Comparison of ENCODE assay signal across 8 cellular contexts in the genomic region with DNA sequence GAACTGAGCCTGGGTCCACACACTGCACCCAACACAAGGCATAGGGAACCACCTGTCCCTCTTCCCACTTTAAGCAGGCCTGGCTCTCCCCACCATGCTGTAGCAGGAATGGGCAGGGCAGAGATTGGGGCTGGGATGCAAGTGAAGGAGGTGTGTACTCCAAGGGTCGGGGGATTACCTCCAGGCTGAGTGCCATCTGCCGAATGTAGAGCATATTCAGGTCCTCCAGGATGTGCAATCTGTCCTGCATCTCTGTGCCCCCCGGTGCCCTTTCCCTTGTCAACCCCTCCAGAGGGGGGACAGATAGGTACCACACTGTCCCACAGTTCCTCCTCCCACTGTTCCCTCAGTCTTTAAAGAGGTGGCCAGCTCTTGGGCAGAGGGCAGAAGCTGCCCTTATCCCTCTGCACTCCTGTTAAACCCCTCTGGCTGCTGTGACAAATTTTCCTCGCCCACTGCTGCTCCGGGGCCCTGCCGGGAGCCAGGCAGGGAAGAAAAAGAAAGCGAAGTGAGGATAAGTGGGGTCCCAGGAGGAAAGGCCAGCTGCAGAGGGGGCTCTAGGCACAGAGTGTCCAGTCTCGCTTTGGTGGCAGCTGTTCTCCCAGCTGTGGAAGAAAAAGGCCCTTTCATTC. TPM values are rescaled to one million over a fixed set of nuclear protein-coding genes. Genes with fewer than 3 reads are reported as not detected.
A peak's percentile ranks its signal among the peaks of the same experiment; 100 is the strongest.
DNase-seq lines count a peak whose midpoint lies in the region; ATAC-seq, FAIRE-seq and TF ChIP-seq lines count a peak whose summit lies in the region.

No MANE protein-coding gene starts in this region.

- no peak for TF ChIP-seq POLR2A in body of pancreas (IDR thresholded peaks at IDR 0.05)
- TF ChIP-seq POLR2A in HepG2 (IDR thresholded peaks at IDR 0.05; ENCODE audit: insufficient read depth in 1 of 2, low read depth in 2 of 2, low read length in 2 of 2) = peak in 1 of 2 experiments; percentile 32; a peak in 1 of 4 replicates

- H3K4me3 ChIP-seq in HUES6 (ENCODE audit: low read depth, low read length) (peak overlapping the region; percentile 77), body of pancreas (peak overlapping the region in 1 of 2 donors; percentile 45), HepG2 (replicated peaks in 1 of 3; ENCODE audit: insufficient read depth in 1 of 3, low read depth in 2 of 3, low read length in 3 of 3) (peak overlapping the region; percentile 76 to 94 (median 93)), subcutaneous abdominal adipose tissue (ENCODE audit: low read depth in 1 of 5, low read length in 5 of 5) (peak overlapping the region; percentile 70 to 84 (median 74))

- H3K4me2 ChIP-seq in HepG2 (ENCODE audit: low read depth, low read length) = peak overlapping the region; percentile 95

- H2AFZ ChIP-seq in HepG2 (ENCODE audit: low read length) = no peak overlapping the region

- no peak for TF ChIP-seq RAD21 in HepG2 (CRISPR knock-in tag; IDR thresholded peaks at IDR 0.05)

- H3K4me1 ChIP-seq in HUES6 (ENCODE audit: control insufficient read depth, insufficient read depth, low read length) (peaks cover 37% of the 10 kb centered on the region), body of pancreas (peaks cover 39% of the 10 kb centered on the region), HepG2 (ENCODE audit: insufficient read depth, low read length) (peaks cover 64% of the 10 kb centered on the region), subcutaneous abdominal adipose tissue (ENCODE audit: control insufficient read depth in 5 of 5, insufficient read depth in 5 of 5, low read length in 5 of 5) (peaks cover 3 to 46% (median 42%) of the 10 kb centered on the region in 5 donors)

- in situ Hi-C loops in HepG2 (cut with HindIII; ENCODE audit: extremely low pct_ligation_motif_present, low pct_unique_long_range_greater_than_20kb) (no loop called here), GM13977 (cut with MboI; ENCODE audit: low pct_unique_long_range_greater_than_20kb, low sequenced_read_pairs, unreplicated experiment) (no loop called here)

- H4K20me1 ChIP-seq in HepG2 (ENCODE audit: insufficient read depth, low read length) = peaks cover 50% of the 10 kb centered on the region

- H3K79me2 ChIP-seq in HepG2 (ENCODE audit: insufficient read depth, low read length) = peaks cover 74% of the 10 kb centered on the region

- no peaks in the 10 kb centered on the region for H3K9me3 ChIP-seq in HUES6 (ENCODE audit: control insufficient read depth, insufficient read depth, low read depth, low read length)
- H3K9me3 ChIP-seq in body of pancreas = no peaks in the 10 kb centered on the region
- no peaks in the 10 kb centered on the region for H3K9me3 ChIP-seq in HepG2 (ENCODE audit: low read length)
- H3K9me3 ChIP-seq in subcutaneous abdominal adipose tissue (ENCODE audit: control insufficient read depth in 5 of 5, low read length in 5 of 5) = no peaks in the 10 kb centered on the region

- intact Hi-C loops in body of pancreas (cut with DNase I) (no loop called here), HepG2 (cut with micrococcal nuclease; ENCODE audit: unreplicated experiment) (loop anchor here (1.0 to 2.0 kb wide), 5 partner anchors 9 to 61 kb away; a partner anchor contains a TSS)

- H3K9ac ChIP-seq in HUES6 (ENCODE audit: low read length) (peak overlapping the region; percentile 82), HepG2 (ENCODE audit: insufficient read depth, low read depth, low read length) (peak overlapping the region; percentile 91), subcutaneous abdominal adipose tissue (ENCODE audit: low read length in 5 of 5) (peak overlapping the region; percentile 5 to 78 (median 60))

- POLR2A ChIA-PET in HepG2 (lab: Yijun Ruan, JAX) = interaction anchor here (0.6 to 11.6 kb wide), 17 partner anchors 9 to 1404 kb away, joined by 3 to 342 read pairs (median 9); a partner anchor contains a TSS

- WGBS in body of pancreas, 2 donors = 8 to 25% methylated on average over 8 of the region's 8 CpGs
- 40% methylated on average over 8 of the region's 8 CpGs for WGBS in HepG2 (ENCODE audit: low lambda C conversion rate)

- no peak for ATAC-seq in body of pancreas
- ATAC-seq in HepG2 = no peak
- ATAC-seq in HG03108 (IDR thresholded peaks at IDR 0.05; ENCODE audit: unreplicated experiment) = no peak
- no peak for ATAC-seq in HG03439 (IDR thresholded peaks at IDR 0.05; ENCODE audit: unreplicated experiment)

- H3K36me3 ChIP-seq in HUES6 (ENCODE audit: control insufficient read depth, insufficient read depth, low read length) = peaks cover 14% of the 10 kb centered on the region; the same call in 1 of the 2 replicates
- no peaks in the 10 kb centered on the region for H3K36me3 ChIP-seq in body of pancreas (replicated peaks in 1 of 2; ENCODE audit: insufficient read depth in 1 of 2, low read depth in 2 of 2)
- peaks cover 25 to 49% of the 10 kb centered on the region in 2 experiments for H3K36me3 ChIP-seq in HepG2 (replicated peaks in 1 of 2; ENCODE audit: control insufficient read depth in 1 of 2, insufficient read depth in 2 of 2, low read length in 2 of 2)
- H3K36me3 ChIP-seq in subcutaneous abdominal adipose tissue (ENCODE audit: control insufficient read depth in 5 of 5, insufficient read depth in 5 of 5, low read length in 5 of 5) = no peaks in the 10 kb centered on the region

- DNase-seq in body of pancreas (no peak), HepG2 (ENCODE audit: low spot score) (no peak), GM13977 (ENCODE audit: low spot score) (no peak)
- DNase-seq in stimulated activated CD4-positive, alpha-beta T cell treated with anti-CD3 and anti-CD28 coated beads, Interleukin-4, amount 100 ng/mL, for 24 hours = no peak

- BruUV-seq in HepG2 (replicated peaks; lab: Mats Ljungman, UMichigan) = no TSS peak

- TF ChIP-seq EP300 in HepG2 (IDR thresholded peaks at IDR 0.05; ENCODE audit: low read depth in 2 of 2, low read length in 2 of 2) = no peak
- no peak for TF ChIP-seq EP300 in HepG2 (CRISPR knock-in tag; IDR thresholded peaks at IDR 0.05; ENCODE audit: borderline replicate concordance)

- H3K27me3 ChIP-seq in HUES6 (ENCODE audit: control insufficient read depth, insufficient read depth, low read length) (0 out of 2 replicates have a peak, but pooled peaks cover 1% of the 10 kb centered on the region), body of pancreas (no peaks in the 10 kb centered on the region), HepG2 (ENCODE audit: control insufficient read depth in 1 of 2, insufficient read depth in 2 of 2, low read length in 2 of 2) (no peaks in the 10 kb centered on the region; a peak in 1 of 5 replicates), subcutaneous abdominal adipose tissue (ENCODE audit: control insufficient read depth in 5 of 5, insufficient read depth in 4 of 5, low read length in 5 of 5) (peaks cover 0 to 5% (median 0%) of the 10 kb centered on the region in 5 donors)

- CTCF ChIA-PET in HepG2 (lab: Yijun Ruan, JAX; ENCODE audit: low intra/inter-chr PET ratio, low total read pairs) = no interaction called here

- FAIRE-seq in HepG2 (lab: Jason Lieb, UNC) = no peak

- H3K27ac ChIP-seq in HUES6 (ENCODE audit: low read depth, low read length) (peak overlapping the region; percentile 81; the same call in 1 of the 2 replicates), body of pancreas (peak overlapping the region; percentile 95 to 98 (median 96)), HepG2 (ENCODE audit: extremely low read length, insufficient read depth, low read length) (peak overlapping the region; percentile 91), subcutaneous abdominal adipose tissue (ENCODE audit: low read depth, low read length) (peak overlapping the region; percentile 41)

- TF ChIP-seq CTCF in body of pancreas (IDR thresholded peaks at IDR 0.05) = no peak
- TF ChIP-seq CTCF in HepG2 (CRISPR knock-in tag; IDR thresholded peaks at IDR 0.05) = no peak
- TF ChIP-seq CTCF in GM13977 (IDR thresholded peaks at IDR 0.05; ENCODE audit: extremely low read depth, insufficient read depth, missing control alignments) = no peak

RNA-seq across cellular contexts. Expression of a gene that starts 2.2 kb away (rescaled TPM):
- 10 to 100 TPM; 36.1 to 80.8 TPM for total RNA-seq in body of pancreas
- total RNA-seq in HepG2 (2016; rRNA removed; fragmentation: Illumina TruSeq; extraction: Trizol) = 107 and 159 TPM in 2 replicates
- total RNA-seq in HepG2 (2016; cell fraction: cytosol; rRNA removed; fragmentation: Illumina TruSeq; extraction: Trizol; ENCODE audit: low read depth) = 32.3 and 32.8 TPM in 2 replicates
- total RNA-seq in HepG2 (2016; cell fraction: insoluble cytoplasmic fraction; rRNA removed; fragmentation: Illumina TruSeq; extraction: Trizol) = 92.8 and 167 TPM in 2 replicates
- 71.3 and 83.2 TPM in 2 replicates for total RNA-seq in HepG2 (2016; cell fraction: membrane; rRNA removed; fragmentation: Illumina TruSeq; extraction: Trizol)
- 134 and 147 TPM in 2 replicates for total RNA-seq in HepG2 (2016; cell fraction: nucleus; rRNA removed; fragmentation: Illumina TruSeq; extraction: Trizol)
- 166 and 187 TPM in 2 replicates for polyA plus RNA-seq in HepG2 (2011; rRNA removed)
- 105 and 146 TPM in 2 replicates for polyA plus RNA-seq in HepG2 (2011; cell fraction: cytosol; rRNA removed)
- 693 and 745 TPM in 2 replicates for polyA plus RNA-seq in HepG2 (2011; cell fraction: nucleus; rRNA removed)
- 111 and 123 TPM in 2 replicates for polyA plus RNA-seq in HepG2 (2012)
- polyA plus RNA-seq in HepG2 (2016; cell fraction: cytosol; fragmentation: Illumina TruSeq; extraction: Trizol; ENCODE audit: low read depth) = 19.8 and 20.3 TPM in 2 replicates
- polyA plus RNA-seq in HepG2 (2016; cell fraction: insoluble cytoplasmic fraction; fragmentation: Illumina TruSeq; extraction: Trizol; ENCODE audit: low read depth) = 106 and 117 TPM in 2 replicates
- polyA plus RNA-seq in HepG2 (2016; cell fraction: membrane; fragmentation: Illumina TruSeq; extraction: Trizol; ENCODE audit: low read depth) = 48.0 and 54.9 TPM in 2 replicates
- polyA plus RNA-seq in HepG2 (2016; cell fraction: nucleus; fragmentation: Illumina TruSeq; extraction: Trizol; ENCODE audit: insufficient read depth, low read depth) = 311 and 321 TPM in 2 replicates
- 14.0 and 202 TPM in 2 replicates for polyA minus RNA-seq in HepG2 (2011; rRNA and poly(A)+ RNA removed; ENCODE audit: low replicate concordance)
- 51.2 and 66.4 TPM in 2 replicates for polyA minus RNA-seq in HepG2 (2011; cell fraction: cytosol; rRNA and poly(A)+ RNA removed)
- polyA minus RNA-seq in HepG2 (2011; cell fraction: nucleus; rRNA and poly(A)+ RNA removed) = 211 and 223 TPM in 2 replicates

RNA-seq across cellular contexts. Expression of a gene that starts 15.4 kb away (rescaled TPM):
- total RNA-seq in body of pancreas (10 to 100 TPM in 1 of 2 donors, 1 to 10 TPM in 1; 6.3 to 32.4 TPM), HepG2 (2016; rRNA removed; fragmentation: Illumina TruSeq; extraction: Trizol) (10.0 and 14.5 TPM in 2 replicates)
- total RNA-seq in HepG2 (2016; cell fraction: cytosol; rRNA removed; fragmentation: Illumina TruSeq; extraction: Trizol; ENCODE audit: low read depth) = 5.0 and 7.0 TPM in 2 replicates
- 8.7 and 16.5 TPM in 2 replicates for total RNA-seq in HepG2 (2016; cell fraction: insoluble cytoplasmic fraction; rRNA removed; fragmentation: Illumina TruSeq; extraction: Trizol)
- 9.3 and 10.1 TPM in 2 replicates for total RNA-seq in HepG2 (2016; cell fraction: membrane; rRNA removed; fragmentation: Illumina TruSeq; extraction: Trizol)
- total RNA-seq in HepG2 (2016; cell fraction: nucleus; rRNA removed; fragmentation: Illumina TruSeq; extraction: Trizol) = 12.6 and 17.1 TPM in 2 replicates
- 6.2 and 7.9 TPM in 2 replicates for polyA plus RNA-seq in HepG2 (2011; rRNA removed)
- polyA plus RNA-seq in HepG2 (2011; cell fraction: cytosol; rRNA removed) = 4.5 and 4.9 TPM in 2 replicates
- polyA plus RNA-seq in HepG2 (2011; cell fraction: nucleus; rRNA removed) = 63.6 and 70.4 TPM in 2 replicates
- polyA plus RNA-seq in HepG2 (2012) = 13.1 and 14.4 TPM in 2 replicates
- polyA plus RNA-seq in HepG2 (2016; cell fraction: cytosol; fragmentation: Illumina TruSeq; extraction: Trizol; ENCODE audit: low read depth) = 4.5 and 5.4 TPM in 2 replicates
- 15.4 and 15.7 TPM in 2 replicates for polyA plus RNA-seq in HepG2 (2016; cell fraction: insoluble cytoplasmic fraction; fragmentation: Illumina TruSeq; extraction: Trizol; ENCODE audit: low read depth)
- polyA plus RNA-seq in HepG2 (2016; cell fraction: membrane; fragmentation: Illumina TruSeq; extraction: Trizol; ENCODE audit: low read depth) = 10.1 and 13.1 TPM in 2 replicates
- polyA plus RNA-seq in HepG2 (2016; cell fraction: nucleus; fragmentation: Illumina TruSeq; extraction: Trizol; ENCODE audit: insufficient read depth, low read depth) = 30.3 and 40.1 TPM in 2 replicates
- 2.5 and 7.3 TPM in 2 replicates for polyA minus RNA-seq in HepG2 (2011; rRNA and poly(A)+ RNA removed; ENCODE audit: low replicate concordance)
- polyA minus RNA-seq in HepG2 (2011; cell fraction: cytosol; rRNA and poly(A)+ RNA removed) = 1.3 TPM in 1 of 2 replicates, not detected in the other
- polyA minus RNA-seq in HepG2 (2011; cell fraction: nucleus; rRNA and poly(A)+ RNA removed) = 14.5 and 22.5 TPM in 2 replicates

RNA-seq across cellular contexts. Expression of a gene that starts 18.0 kb away (rescaled TPM):
- total RNA-seq in body of pancreas (10 to 100 TPM in 1 of 2 donors, under 1 TPM in 1; 0.99 to 14.3 TPM), HepG2 (2016; rRNA removed; fragmentation: Illumina TruSeq; extraction: Trizol) (1.3 and 2.0 TPM in 2 replicates)
- total RNA-seq in HepG2 (2016; cell fraction: cytosol; rRNA removed; fragmentation: Illumina TruSeq; extraction: Trizol; ENCODE audit: low read depth) = 1.5 TPM in 2 replicates
- total RNA-seq in HepG2 (2016; cell fraction: insoluble cytoplasmic fraction; rRNA removed; fragmentation: Illumina TruSeq; extraction: Trizol) = 1.4 and 1.6 TPM in 2 replicates
- total RNA-seq in HepG2 (2016; cell fraction: membrane; rRNA removed; fragmentation: Illumina TruSeq; extraction: Trizol) = 1.1 and 1.4 TPM in 2 replicates
- total RNA-seq in HepG2 (2016; cell fraction: nucleus; rRNA removed; fragmentation: Illumina TruSeq; extraction: Trizol) = 0.66 and 2.7 TPM in 2 replicates
- polyA plus RNA-seq in HepG2 (2011; rRNA removed) = 12.4 and 17.3 TPM in 2 replicates
- 12.3 and 28.2 TPM in 2 replicates for polyA plus RNA-seq in HepG2 (2011; cell fraction: cytosol; rRNA removed)
- polyA plus RNA-seq in HepG2 (2011; cell fraction: nucleus; rRNA removed) = 15.9 and 19.2 TPM in 2 replicates
- 12.9 and 25.5 TPM in 2 replicates for polyA plus RNA-seq in HepG2 (2012)
- polyA plus RNA-seq in HepG2 (2016; cell fraction: cytosol; fragmentation: Illumina TruSeq; extraction: Trizol; ENCODE audit: low read depth) = 1.2 and 1.3 TPM in 2 replicates
- 1.2 TPM in 2 replicates for polyA plus RNA-seq in HepG2 (2016; cell fraction: insoluble cytoplasmic fraction; fragmentation: Illumina TruSeq; extraction: Trizol; ENCODE audit: low read depth)
- 0.55 and 1.1 TPM in 2 replicates for polyA plus RNA-seq in HepG2 (2016; cell fraction: membrane; fragmentation: Illumina TruSeq; extraction: Trizol; ENCODE audit: low read depth)
- 1.7 and 1.8 TPM in 2 replicates for polyA plus RNA-seq in HepG2 (2016; cell fraction: nucleus; fragmentation: Illumina TruSeq; extraction: Trizol; ENCODE audit: insufficient read depth, low read depth)
- 40.5 and 150 TPM in 2 replicates for polyA minus RNA-seq in HepG2 (2011; rRNA and poly(A)+ RNA removed; ENCODE audit: low replicate concordance)
- 4.6 and 10.5 TPM in 2 replicates for polyA minus RNA-seq in HepG2 (2011; cell fraction: cytosol; rRNA and poly(A)+ RNA removed)
- 2.7 and 4.5 TPM in 2 replicates for polyA minus RNA-seq in HepG2 (2011; cell fraction: nucleus; rRNA and poly(A)+ RNA removed)

RNA-seq across cellular contexts. Expression of a gene that starts 18.1 kb away (rescaled TPM):
- total RNA-seq in body of pancreas (1 to 10 TPM in 1 of 2 donors, under 1 TPM in 1; 0.33 to 1.6 TPM), HepG2 (2016; rRNA removed; fragmentation: Illumina TruSeq; extraction: Trizol) (0.13 and 0.15 TPM in 2 replicates)
- total RNA-seq in HepG2 (2016; cell fraction: cytosol; rRNA removed; fragmentation: Illumina TruSeq; extraction: Trizol; ENCODE audit: low read depth) = not detected in 2 replicates
- total RNA-seq in HepG2 (2016; cell fraction: insoluble cytoplasmic fraction; rRNA removed; fragmentation: Illumina TruSeq; extraction: Trizol) = 0.09 TPM in 1 of 2 replicates, not detected in the other
- not detected in 2 replicates for total RNA-seq in HepG2 (2016; cell fraction: membrane; rRNA removed; fragmentation: Illumina TruSeq; extraction: Trizol)
- total RNA-seq in HepG2 (2016; cell fraction: nucleus; rRNA removed; fragmentation: Illumina TruSeq; extraction: Trizol) = 0.16 TPM in 1 of 2 replicates, not detected in the other
- 0.05 and 0.17 TPM in 2 replicates for polyA plus RNA-seq in HepG2 (2011; rRNA removed)
- polyA plus RNA-seq in HepG2 (2011; cell fraction: cytosol; rRNA removed) = 0.12 and 0.13 TPM in 2 replicates
- 0.21 TPM in 2 replicates for polyA plus RNA-seq in HepG2 (2011; cell fraction: nucleus; rRNA removed)
- polyA plus RNA-seq in HepG2 (2012) = 0.13 TPM in 1 of 2 replicates, not detected in the other
- polyA plus RNA-seq in HepG2 (2016; cell fraction: cytosol; fragmentation: Illumina TruSeq; extraction: Trizol; ENCODE audit: low read depth) = not detected in 2 replicates
- 0.16 TPM in 1 of 2 replicates, not detected in the other for polyA plus RNA-seq in HepG2 (2016; cell fraction: insoluble cytoplasmic fraction; fragmentation: Illumina TruSeq; extraction: Trizol; ENCODE audit: low read depth)
- polyA plus RNA-seq in HepG2 (2016; cell fraction: membrane; fragmentation: Illumina TruSeq; extraction: Trizol; ENCODE audit: low read depth) = 0.24 and 0.29 TPM in 2 replicates
- polyA plus RNA-seq in HepG2 (2016; cell fraction: nucleus; fragmentation: Illumina TruSeq; extraction: Trizol; ENCODE audit: insufficient read depth, low read depth) = 0.35 TPM in 1 of 2 replicates, not detected in the other
- polyA minus RNA-seq in HepG2 (2011; rRNA and poly(A)+ RNA removed; ENCODE audit: low replicate concordance) = 0.49 and 0.58 TPM in 2 replicates
- polyA minus RNA-seq in HepG2 (2011; cell fraction: cytosol; rRNA and poly(A)+ RNA removed) = not detected in 2 replicates
- not detected in 2 replicates for polyA minus RNA-seq in HepG2 (2011; cell fraction: nucleus; rRNA and poly(A)+ RNA removed)

RNA-seq across cellular contexts. Expression of a gene that starts 18.7 kb away (rescaled TPM):
- 10 to 100 TPM; 35.3 to 56.3 TPM for total RNA-seq in body of pancreas
- 26.5 and 38.8 TPM in 2 replicates for total RNA-seq in HepG2 (2016; rRNA removed; fragmentation: Illumina TruSeq; extraction: Trizol)
- total RNA-seq in HepG2 (2016; cell fraction: cytosol; rRNA removed; fragmentation: Illumina TruSeq; extraction: Trizol; ENCODE audit: low read depth) = 50.0 and 58.3 TPM in 2 replicates
- total RNA-seq in HepG2 (2016; cell fraction: insoluble cytoplasmic fraction; rRNA removed; fragmentation: Illumina TruSeq; extraction: Trizol) = 27.8 and 36.5 TPM in 2 replicates
- 61.3 and 76.9 TPM in 2 replicates for total RNA-seq in HepG2 (2016; cell fraction: membrane; rRNA removed; fragmentation: Illumina TruSeq; extraction: Trizol)
- total RNA-seq in HepG2 (2016; cell fraction: nucleus; rRNA removed; fragmentation: Illumina TruSeq; extraction: Trizol) = 25.9 and 29.1 TPM in 2 replicates
- polyA plus RNA-seq in HepG2 (2011; rRNA removed) = 85.7 and 107 TPM in 2 replicates
- 77.8 and 109 TPM in 2 replicates for polyA plus RNA-seq in HepG2 (2011; cell fraction: cytosol; rRNA removed)
- polyA plus RNA-seq in HepG2 (2011; cell fraction: nucleus; rRNA removed) = 406 and 434 TPM in 2 replicates
- 45.0 and 50.3 TPM in 2 replicates for polyA plus RNA-seq in HepG2 (2012)
- 82.9 and 90.6 TPM in 2 replicates for polyA plus RNA-seq in HepG2 (2016; cell fraction: cytosol; fragmentation: Illumina TruSeq; extraction: Trizol; ENCODE audit: low read depth)
- 41.4 and 46.0 TPM in 2 replicates for polyA plus RNA-seq in HepG2 (2016; cell fraction: insoluble cytoplasmic fraction; fragmentation: Illumina TruSeq; extraction: Trizol; ENCODE audit: low read depth)
- polyA plus RNA-seq in HepG2 (2016; cell fraction: membrane; fragmentation: Illumina TruSeq; extraction: Trizol; ENCODE audit: low read depth) = 87.2 and 99.7 TPM in 2 replicates
- 71.0 and 71.7 TPM in 2 replicates for polyA plus RNA-seq in HepG2 (2016; cell fraction: nucleus; fragmentation: Illumina TruSeq; extraction: Trizol; ENCODE audit: insufficient read depth, low read depth)
- polyA minus RNA-seq in HepG2 (2011; rRNA and poly(A)+ RNA removed; ENCODE audit: low replicate concordance) = 54.1 and 96.5 TPM in 2 replicates
- 9.6 and 9.8 TPM in 2 replicates for polyA minus RNA-seq in HepG2 (2011; cell fraction: cytosol; rRNA and poly(A)+ RNA removed)
- polyA minus RNA-seq in HepG2 (2011; cell fraction: nucleus; rRNA and poly(A)+ RNA removed) = 29.4 and 41.2 TPM in 2 replicates

Comparison
In these comparisons a context has a peak if more than half of its experiments do, and no peak if none do; other contexts are left out.
1. H3K27ac ChIP-seq: peak in every context shown above with its lines; median percentile 96 in body of pancreas; 91 in HepG2; 81 in HUES6; 41 in subcutaneous abdominal adipose tissue.